Comparison of ENCODE assay signal across 13 cellular contexts in genomic region chr13:44159633-44160279, GRCh38.
DNase-seq lines count a peak whose midpoint lies in the region; ATAC-seq and TF ChIP-seq lines count a peak whose summit lies in the region.
"Had no signal": no experiment of that assay in that cellular context is flagged by ENCODE, and none has a peak within 500 bp of the region (broad histone marks: within the 10 kb centered on the region; RNA-seq: fewer than 3 reads in every experiment).

No MANE protein-coding gene starts in this region.

- peaks cover 0 to 56% of the 10 kb centered on the region in 2 donors for H3K4me1 ChIP-seq in right atrium auricular region
- peaks cover 0 to 43% (median 10%) of the 10 kb centered on the region in 12 donors for H3K4me1 ChIP-seq in heart left ventricle
- H3K4me1 ChIP-seq in HAP-1, result no peaks in the 10 kb centered on the region
- H3K4me1 ChIP-seq: SJSA1 had no signal

- 82 to 84% (median 83%) methylated on average over 8 of the region's 8 CpGs for WGBS in heart left ventricle, 4 donors

- H3K36me3 ChIP-seq in right atrium auricular region (no peaks in the 10 kb centered on the region), heart left ventricle (no peaks in the 10 kb centered on the region), HAP-1 (replicated peaks) (no peaks in the 10 kb centered on the region)
- H3K36me3 ChIP-seq: colonic mucosa, SJSA1 had no signal

- ATAC-seq in heart left ventricle (no peak), GM21529 (IDR thresholded peaks at IDR 0.05; ENCODE audit: unreplicated experiment) (no peak)

- in situ Hi-C loops in HAP-1 (cut with MboI; ENCODE audit: low sequenced_read_pairs), result no loop called here

- no peak overlapping the region for H3K4me3 Mint-ChIP-seq in osteocyte (ENCODE audit: unreplicated experiment)
- H3K4me3 Mint-ChIP-seq: activated naive CD4-positive, alpha-beta T cell treated with anti-CD3 and anti-CD28 coated beads for 36 hours had no signal

- H3K9me3 ChIP-seq in right atrium auricular region (no peaks in the 10 kb centered on the region), heart left ventricle (no peaks in the 10 kb centered on the region), HAP-1 (no peaks in the 10 kb centered on the region)
- H3K9me3 ChIP-seq: colonic mucosa, SJSA1 had no signal

- DNase-seq in right atrium auricular region (ENCODE audit: low spot score) (no peak), heart left ventricle (no peak), coronary artery (ENCODE audit: low spot score) (no peak), osteocyte (ENCODE audit: extremely low spot score, unreplicated experiment) (peak; percentile 23), iPS-NIHi7 (ENCODE audit: extremely low spot score) (no peak), HAP-1 (ENCODE audit: low spot score in 2 of 2) (no peak)
- DNase-seq in activated T-cell treated with anti-CD3 and anti-CD28 coated beads, Interleukin-2, amount 50 U/mL, for 48 hours, result no peak
- DNase-seq: ACHN; activated naive CD4-positive, alpha-beta T cell treated with anti-CD3 and anti-CD28 coated beads for 36 hours; colonic mucosa; NCI-H1436 had no signal

- no peaks in the 10 kb centered on the region for H3K27me3 ChIP-seq in right atrium auricular region
- H3K27me3 ChIP-seq in heart left ventricle, result no peaks in the 10 kb centered on the region
- no peaks in the 10 kb centered on the region for H3K27me3 ChIP-seq in HAP-1 (ENCODE audit: low read depth)
- H3K27me3 ChIP-seq: colonic mucosa, SJSA1 had no signal

- H3K36me3 Mint-ChIP-seq in osteocyte (ENCODE audit: unreplicated experiment), result no peaks in the 10 kb centered on the region

- TF ChIP-seq POLR2A in heart left ventricle (IDR thresholded peaks at IDR 0.05), result no peak

- no peaks in the 10 kb centered on the region for H3K27me3 Mint-ChIP-seq in osteocyte (ENCODE audit: unreplicated experiment)

- intact Hi-C loops in heart left ventricle (cut with DNase I), result no loop called here

- H3K9me3 Mint-ChIP-seq in osteocyte (ENCODE audit: unreplicated experiment), result no peaks in the 10 kb centered on the region
- H3K9me3 Mint-ChIP-seq: activated naive CD4-positive, alpha-beta T cell treated with anti-CD3 and anti-CD28 coated beads for 36 hours had no signal

- peaks cover 24% of the 10 kb centered on the region for H3K4me1 Mint-ChIP-seq in osteocyte (ENCODE audit: unreplicated experiment)

- H3K27ac ChIP-seq in right atrium auricular region (peak overlapping the region; percentile 64 to 78), heart left ventricle (peak overlapping the region in 1 of 12 donors; percentile 66), coronary artery (peak overlapping the region; percentile 81 to 84)
- H3K27ac ChIP-seq: colonic mucosa, SJSA1 had no signal

- H3K4me3 ChIP-seq in right atrium auricular region, result no peak overlapping the region
- no peak overlapping the region for H3K4me3 ChIP-seq in heart left ventricle
- H3K4me3 ChIP-seq in coronary artery, result peak overlapping the region; percentile 13
- no peak overlapping the region for H3K4me3 ChIP-seq in HAP-1
- H3K4me3 ChIP-seq: colonic mucosa, SJSA1 had no signal

- TF ChIP-seq CTCF in right atrium auricular region (IDR thresholded peaks at IDR 0.05), result no peak
- no peak for TF ChIP-seq CTCF in heart left ventricle (IDR thresholded peaks at IDR 0.05)
- TF ChIP-seq CTCF in coronary artery (IDR thresholded peaks at IDR 0.05), result no peak
- TF ChIP-seq CTCF in osteocyte (IDR thresholded peaks at IDR 0.05), result no peak

- H3K27ac Mint-ChIP-seq in osteocyte (ENCODE audit: unreplicated experiment), result no peak overlapping the region
- H3K27ac Mint-ChIP-seq: activated naive CD4-positive, alpha-beta T cell treated with anti-CD3 and anti-CD28 coated beads for 36 hours had no signal
